In the genomic region with DNA sequence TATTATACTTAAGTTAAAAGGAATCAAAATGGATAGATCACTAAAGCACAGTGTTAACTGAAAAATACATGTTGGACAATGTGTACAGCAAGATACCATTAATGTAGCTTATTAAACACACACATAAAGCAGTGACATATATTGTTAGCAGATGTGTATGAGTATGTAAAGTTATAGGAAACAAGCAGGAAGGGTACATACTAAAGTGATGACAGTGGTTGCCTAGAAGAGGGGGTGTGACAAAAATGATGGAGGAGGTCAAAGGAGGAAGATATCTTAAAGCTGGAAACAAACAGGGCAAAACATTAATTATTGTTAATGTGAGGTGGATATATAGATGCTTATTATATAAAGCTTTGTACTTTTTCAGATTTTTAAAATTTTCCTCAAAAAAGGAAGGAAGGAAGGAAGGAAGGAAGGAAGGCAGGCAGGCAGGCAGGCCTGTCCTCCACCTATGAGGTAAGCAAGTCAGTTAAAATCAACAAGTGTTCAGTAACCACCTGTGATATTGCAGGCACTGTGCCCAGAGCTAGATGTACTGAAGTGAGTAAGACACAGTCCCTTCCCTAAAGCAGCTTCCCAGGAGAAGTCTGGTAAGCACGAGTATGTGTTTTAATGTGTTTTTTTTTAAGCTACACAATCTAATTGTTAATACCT, we compare ENCODE assay signal across 15 cellular contexts.
DNase-seq lines count a peak whose midpoint lies in the region; ATAC-seq and TF ChIP-seq lines count a peak whose summit lies in the region.
"Had no signal": no experiment of that assay in that cellular context is flagged by ENCODE, and none has a peak within 500 bp of the region (broad histone marks: within the 10 kb centered on the region; RNA-seq: fewer than 3 reads in every experiment).

No MANE protein-coding gene starts in this region.

- in situ Hi-C loops in ACHN (cut with HindIII; ENCODE audit: low pct_ligation_motif_present, low pct_unique_long_range_greater_than_20kb, low sequenced_read_pairs) (no loop called here), Panc1 (cut with HindIII; ENCODE audit: low pct_unique_long_range_greater_than_20kb, low sequenced_read_pairs) (no loop called here)

- no peak overlapping the region for H3K4me3 ChIP-seq in HFF-Myc (replicated peaks; ENCODE audit: low read depth, low read length)
- H3K4me3 ChIP-seq in Panc1 (ENCODE audit: low read depth in 2 of 2, low read length in 2 of 2): no peak overlapping the region
- H3K4me3 ChIP-seq: Peyer's patch had no signal

- no peaks in the 10 kb centered on the region; the same call in 1 of the 2 replicates for H3K4me1 ChIP-seq in Panc1 (ENCODE audit: control insufficient read depth, insufficient read depth, low read length)

- POLR2A ChIA-PET in Panc1 (lab: Charles Lee): no interaction called here

- TF ChIP-seq CTCF in HFF-Myc (IDR thresholded peaks at IDR 0.05; ENCODE audit: low read depth, low read length, missing control alignments) (no peak), Panc1 (IDR thresholded peaks at IDR 0.05) (no peak)

- intact Hi-C loops in Panc1 (cut with micrococcal nuclease; ENCODE audit: unreplicated experiment): no loop called here

- ATAC-seq in Panc1 (peak; percentile 62; the same call in 1 of the 2 replicates), GM19463 (IDR thresholded peaks at IDR 0.05; ENCODE audit: unreplicated experiment) (no peak)
- ATAC-seq: stimulated activated naive B cell treated with anti-CD40 and anti-IgM and Interleukin-4, amounts not matched to agents 10 μg/mL and 1 μg/mL and 100 μg/mL, for 72 hours had no signal

- no peaks in the 10 kb centered on the region for H3K27me3 ChIP-seq in Panc1 (ENCODE audit: control insufficient read depth, insufficient read depth, low read length)
- H3K27me3 ChIP-seq: Peyer's patch had no signal

- DNase-seq in ACHN (peak; percentile 18), HFF-Myc (ENCODE audit: extremely low read depth, low read depth) (peak; percentile 46), Panc1 (ENCODE audit: low read depth, low spot score) (no peak), glomerular visceral epithelial cell (ENCODE audit: extremely low spot score) (peak; percentile 41), NCI-H1417 treated with DMSO at 0.1 percent for 48 hours (lab: John Stamatoyannopoulos, UW) (no peak), hypothalamus (lab: John Stamatoyannopoulos, UW) (no peak), DMS114 treated with DMSO at 0.1 percent for 48 hours (lab: John Stamatoyannopoulos, UW; ENCODE audit: unreplicated experiment) (no peak)
- DNase-seq: activated CD4-positive, alpha-beta T cell treated with anti-CD3 and anti-CD28 coated beads, Interleukin-2, amount 10 ng/mL, durations not matched to agents 24 days and 14 days; AML-193; NCI-H2171; stimulated activated CD4-positive, alpha-beta T cell treated with anti-CD3 and anti-CD28 coated beads, Interleukin-4, amount 100 ng/mL, for 1 hour; stimulated activated naive B cell treated with anti-CD40 and anti-IgM and Interleukin-4, amounts not matched to agents 10 μg/mL and 1 μg/mL and 100 μg/mL, for 72 hours; T-helper 9 cell had no signal

- CTCF ChIA-PET in Panc1 (lab: Charles Lee): no interaction called here

- H3K36me3 ChIP-seq in Panc1 (ENCODE audit: control insufficient read depth, insufficient read depth, low read length): no peaks in the 10 kb centered on the region
- H3K36me3 ChIP-seq: Peyer's patch had no signal

- 0 out of 2 replicates have a peak, but pooled peaks cover 2% of the 10 kb centered on the region for H3K9me3 ChIP-seq in Panc1 (ENCODE audit: control insufficient read depth, insufficient read depth, low read depth, low read length)
- H3K9me3 ChIP-seq: Peyer's patch had no signal

- no peak overlapping the region for H3K27ac ChIP-seq in Panc1 (ENCODE audit: low read length)
- H3K27ac ChIP-seq: Peyer's patch had no signal

- no TSS peak for BruUV-seq in Panc1 (replicated peaks; lab: Mats Ljungman, UMichigan)

Comparison
In these comparisons a context has a peak if more than half of its experiments do, and no peak if none do; other contexts are left out.
1. DNase-seq: peak in ACHN (single experiment), HFF-Myc (single experiment) and glomerular visceral epithelial cell (single experiment); none in Panc1 (single experiment), NCI-H1417 treated with DMSO at 0.1 percent for 48 hours (single experiment), hypothalamus (0 of 51) and DMS114 treated with DMSO at 0.1 percent for 48 hours (single experiment).